Comparison of ENCODE assay signal across 10 cellular contexts in the genomic region with DNA sequence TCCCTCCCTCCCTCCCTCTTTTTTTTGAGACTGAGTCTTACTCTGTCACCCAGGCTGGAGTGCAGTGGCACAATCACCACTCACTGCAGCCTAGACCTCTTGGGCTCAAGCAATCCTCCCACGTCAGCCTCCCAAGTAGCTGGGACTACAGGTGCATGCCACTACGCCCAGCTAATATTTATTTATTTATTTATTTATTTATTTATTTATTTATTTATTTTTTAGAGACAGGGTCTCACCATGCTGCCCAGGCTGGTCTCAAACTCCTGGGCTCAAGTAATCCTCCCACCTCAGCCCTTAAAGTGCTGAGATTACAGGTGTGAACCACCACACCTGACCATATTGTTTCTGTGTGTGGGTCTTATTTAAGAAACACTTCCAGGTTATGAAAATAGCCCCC. TPM values are rescaled to one million over a fixed set of nuclear protein-coding genes. Genes with fewer than 3 reads are reported as not detected.
"Had no signal": no experiment of that assay in that cellular context is flagged by ENCODE, and none has a peak within 500 bp of the region (broad histone marks: within the 10 kb centered on the region; RNA-seq: fewer than 3 reads in every experiment).

No MANE protein-coding gene starts in this region.

RNA-seq across cellular contexts. Expression of a gene that starts 11.1 kb away (rescaled TPM):
- total RNA-seq: OCI-LY7, PC-3, PC-9, Peyer's patch, RPMI7951, SJCRH30, SJSA1, SK-MEL-5 had no signal
- polyA plus RNA-seq: SK-N-SH had no signal

RNA-seq across cellular contexts. Expression of a gene that starts 23.9 kb away (rescaled TPM):
- total RNA-seq: OCI-LY7, PC-3, PC-9, Right ventricle myocardium superior, RPMI7951, SJCRH30, SJSA1 had no signal
- polyA plus RNA-seq: SK-N-SH had no signal

RNA-seq across cellular contexts. Expression of a gene that starts 25.6 kb away (rescaled TPM):
- total RNA-seq: PC-3, RPMI7951 had no signal
